ENCODE assay signal across 13 cellular contexts in genomic region chr18:48543228-48543627, GRCh38. TPM values are rescaled to one million over a fixed set of nuclear protein-coding genes. Genes with fewer than 3 reads are reported as not detected.
A peak's percentile ranks its signal among the peaks of the same experiment; 100 is the strongest.
DNase-seq lines count a peak whose midpoint lies in the region; ATAC-seq and TF ChIP-seq lines count a peak whose summit lies in the region.
"Had no signal": no experiment of that assay in that cellular context is flagged by ENCODE, and none has a peak within 500 bp of the region (broad histone marks: within the 10 kb centered on the region; RNA-seq: fewer than 3 reads in every experiment).

No MANE protein-coding gene starts in this region.

- H3K4me3 ChIP-seq in breast epithelium (no peak overlapping the region), hepatocyte (no peak overlapping the region)

- peaks cover 32% of the 10 kb centered on the region for H3K4me1 Mint-ChIP-seq in MCF 10A (ENCODE audit: insufficient read depth, unreplicated experiment)

- H3K9me3 ChIP-seq in breast epithelium (no peaks in the 10 kb centered on the region), hepatocyte (ENCODE audit: low read depth) (no peaks in the 10 kb centered on the region)

- peak overlapping the region; percentile 42 for H3K27ac Mint-ChIP-seq in MCF 10A (ENCODE audit: low read depth, unreplicated experiment)
- H3K27ac Mint-ChIP-seq: activated T-helper 17 cell treated with anti-CD3 and anti-CD28 coated beads, Interleukin-2, amount 50 U/mL, for 72 hours; B cell had no signal

- H3K79me2 ChIP-seq in hepatocyte, result peaks cover 67% of the 10 kb centered on the region

- POLR2A ChIA-PET in MCF 10A (lab: Yijun Ruan, JAX), result interaction anchor here (0.6 to 1.3 kb wide), 3 partner anchors 18 to 409 kb away, joined by 3 read pairs; no protein-coding TSS in a partner anchor

- 43% methylated on average over 8 of the region's 8 CpGs for WGBS in hepatocyte (ENCODE audit: low lambda C conversion rate, missing lambda C conversion rate)

- no peaks in the 10 kb centered on the region for H3K9me3 Mint-ChIP-seq in MCF 10A (ENCODE audit: unreplicated experiment)
- H3K9me3 Mint-ChIP-seq: activated T-helper 17 cell treated with anti-CD3 and anti-CD28 coated beads, Interleukin-2, amount 50 U/mL, for 72 hours had no signal

- TF ChIP-seq CTCF in MCF 10A (IDR thresholded peaks at IDR 0.05; ENCODE audit: unreplicated experiment) (no peak), breast epithelium (IDR thresholded peaks at IDR 0.05) (no peak), hepatocyte (IDR thresholded peaks at IDR 0.05; ENCODE audit: poor library complexity) (no peak)

- H3K4me2 ChIP-seq in hepatocyte, result peak overlapping the region; percentile 96

- H3K9me2 ChIP-seq in hepatocyte (replicated peaks; ENCODE audit: insufficient read depth), result no peaks in the 10 kb centered on the region

- no peaks in the 10 kb centered on the region for H3K36me3 Mint-ChIP-seq in MCF 10A (ENCODE audit: insufficient read depth, unreplicated experiment)

- DNase-seq in MCF 10A (ENCODE audit: unreplicated experiment) (peak; percentile 35), breast epithelium (ENCODE audit: low spot score in 2 of 2) (no peak), hepatocyte (ENCODE audit: low spot score) (peak; percentile 64), NCI-H2196 treated with DMSO at 0.1 percent for 48 hours (lab: John Stamatoyannopoulos, UW; ENCODE audit: unreplicated experiment) (no peak), CD1c-positive myeloid dendritic cell (ENCODE audit: extremely low spot score) (no peak)
- peak; percentile 22 to 25 for DNase-seq in activated CD4-positive, alpha-beta T cell treated with anti-CD3 and anti-CD28 coated beads, Interleukin-2, amount 50 U/mL, for 48 hours
- DNase-seq in stimulated activated naive CD8-positive, alpha-beta T cell treated with anti-CD3 and anti-CD28 coated beads, Interleukin-15, Interleukin-2, amounts not matched to agents 100 U/mL and 50 U/mL, for 24 hours, result peak; percentile 23
- DNase-seq: effector CD4-positive, alpha-beta T cell; NCI-H2171; right cardiac atrium had no signal

- H4K20me1 ChIP-seq in hepatocyte (ENCODE audit: insufficient read depth, poor library complexity, severe bottlenecking), result peaks cover 19% of the 10 kb centered on the region

- TF ChIP-seq POLR2A in breast epithelium (IDR thresholded peaks at IDR 0.05), result no peak

- H2AFZ ChIP-seq in hepatocyte, result no peak overlapping the region

- H3K27ac ChIP-seq in breast epithelium (no peak overlapping the region), hepatocyte (peak overlapping the region; percentile 96)

- H3K4me1 ChIP-seq in breast epithelium (peaks cover 2 to 14% of the 10 kb centered on the region in 2 donors), hepatocyte (ENCODE audit: insufficient read depth) (peaks cover 55% of the 10 kb centered on the region)

- ATAC-seq in stimulated activated naive CD8-positive, alpha-beta T cell treated with anti-CD3 and anti-CD28 coated beads, Interleukin-15, Interleukin-2, amounts not matched to agents 100 U/mL and 50 U/mL, for 24 hours, result no peak
- no peak for ATAC-seq in GM18873 (IDR thresholded peaks at IDR 0.05; ENCODE audit: low FRiP score, unreplicated experiment)
- ATAC-seq: right cardiac atrium had no signal

- H3K4me3 Mint-ChIP-seq in MCF 10A (ENCODE audit: unreplicated experiment), result no peak overlapping the region
- H3K4me3 Mint-ChIP-seq: activated T-helper 17 cell treated with anti-CD3 and anti-CD28 coated beads, Interleukin-2, amount 50 U/mL, for 72 hours; B cell had no signal

- intact Hi-C loops in MCF 10A (cut with micrococcal nuclease), result loop anchor here (5.0 kb wide), 1 partner anchor 34 kb away; no protein-coding TSS in a partner anchor
- intact Hi-C loops in breast epithelium (cut with DNase I; ENCODE audit: low total_unique reads), result loop anchor here (5.0 kb wide), 1 partner anchor 1184 kb away; no protein-coding TSS in a partner anchor

- H3K27me3 ChIP-seq in breast epithelium (no peaks in the 10 kb centered on the region), hepatocyte (no peaks in the 10 kb centered on the region)

- BruUV-seq in MCF 10A (replicated peaks; lab: Mats Ljungman, UMichigan), result no TSS peak

- H3K27me3 Mint-ChIP-seq in MCF 10A (ENCODE audit: insufficient read depth, unreplicated experiment), result no peaks in the 10 kb centered on the region

- CTCF ChIA-PET in MCF 10A (lab: Yijun Ruan, JAX), result interaction anchor here (0.7 to 1.2 kb wide), 2 partner anchors 68 to 95 kb away, joined by 3 read pairs; no protein-coding TSS in a partner anchor

- H3K36me3 ChIP-seq in breast epithelium (no peaks in the 10 kb centered on the region), hepatocyte (replicated peaks; ENCODE audit: insufficient read depth, low read depth) (no peaks in the 10 kb centered on the region)

RNA-seq across cellular contexts. Expression of gene CTIF, which starts 4.4 kb away (rescaled TPM):
- total RNA-seq in MCF 10A (2022) (82.2 and 95.8 TPM in 2 replicates), breast epithelium (10 to 100 TPM; 28.8 to 78.9 (median 32.6) TPM), hepatocyte (24.0 and 27.9 TPM in 2 replicates)
- 22.1 and 24.9 TPM in 2 replicates for polyA plus RNA-seq in hepatocyte

Comparison
In these comparisons a context has a peak if more than half of its experiments do, and no peak if none do; other contexts are left out.
1. DNase-seq: peak in MCF 10A (single experiment), activated CD4-positive, alpha-beta T cell treated with anti-CD3 and anti-CD28 coated beads, Interleukin-2, amount 50 U/mL, for 48 hours (2 of 2), hepatocyte (single experiment) and stimulated activated naive CD8-positive, alpha-beta T cell treated with anti-CD3 and anti-CD28 coated beads, Interleukin-15, Interleukin-2, amounts not matched to agents 100 U/mL and 50 U/mL, for 24 hours (single experiment); none in breast epithelium (0 of 2), NCI-H2196 treated with DMSO at 0.1 percent for 48 hours (single experiment) and CD1c-positive myeloid dendritic cell (single experiment).